Comparison of ENCODE assay signal across 12 cellular contexts in the genomic region with DNA sequence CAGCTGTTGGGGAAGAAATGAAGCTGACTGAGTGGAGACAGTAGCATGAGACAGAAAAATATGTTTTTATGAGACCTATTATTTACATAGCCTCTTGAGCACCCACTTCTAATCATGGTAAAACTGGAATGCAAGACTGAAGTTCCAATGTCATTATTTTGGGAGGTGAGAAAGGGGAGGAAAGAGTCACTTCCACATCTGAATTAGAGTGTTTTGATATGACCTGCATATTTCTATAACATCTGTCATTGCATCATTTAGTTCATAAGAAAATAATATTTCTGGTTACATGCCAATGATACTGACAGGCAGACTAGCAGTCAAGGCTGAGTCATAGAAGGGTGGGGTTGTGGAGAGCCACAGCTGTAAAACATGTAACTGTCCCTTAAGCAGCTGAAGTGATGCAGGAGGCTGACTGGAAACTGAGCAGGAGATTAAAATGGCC. TPM values are rescaled to one million over a fixed set of nuclear protein-coding genes. Genes with fewer than 3 reads are reported as not detected.
DNase-seq lines count a peak whose midpoint lies in the region; ATAC-seq lines count a peak whose summit lies in the region.
"Had no signal": no experiment of that assay in that cellular context is flagged by ENCODE, and none has a peak within 500 bp of the region (broad histone marks: within the 10 kb centered on the region; RNA-seq: fewer than 3 reads in every experiment).

No MANE protein-coding gene starts in this region.

- no peak overlapping the region for H3K4me3 Mint-ChIP-seq in activated T-helper 17 cell treated with anti-CD3 and anti-CD28 coated beads, Interleukin-2, amount 50 U/mL, for 72 hours
- H3K4me3 Mint-ChIP-seq: immature natural killer cell had no signal

- H3K27me3 Mint-ChIP-seq in activated T-helper 17 cell treated with anti-CD3 and anti-CD28 coated beads, Interleukin-2, amount 50 U/mL, for 72 hours, result no peaks in the 10 kb centered on the region

- no peaks in the 10 kb centered on the region for H3K4me1 Mint-ChIP-seq in activated T-helper 17 cell treated with anti-CD3 and anti-CD28 coated beads, Interleukin-2, amount 50 U/mL, for 72 hours
- H3K4me1 Mint-ChIP-seq: immature natural killer cell had no signal

- peak; percentile 74 for ATAC-seq in activated T-helper 17 cell treated with anti-CD3 and anti-CD28 coated beads, Interleukin-2, amount 50 U/mL, for 72 hours (replicated peaks)
- ATAC-seq in GM19324 (IDR thresholded peaks at IDR 0.05; ENCODE audit: low FRiP score, unreplicated experiment), result no peak

- no peaks in the 10 kb centered on the region for H3K9me3 Mint-ChIP-seq in activated T-helper 17 cell treated with anti-CD3 and anti-CD28 coated beads, Interleukin-2, amount 50 U/mL, for 72 hours
- H3K9me3 Mint-ChIP-seq: immature natural killer cell had no signal

- no peak overlapping the region for H3K27ac Mint-ChIP-seq in activated T-helper 17 cell treated with anti-CD3 and anti-CD28 coated beads, Interleukin-2, amount 50 U/mL, for 72 hours
- H3K27ac Mint-ChIP-seq: immature natural killer cell had no signal

- H3K36me3 Mint-ChIP-seq in activated T-helper 17 cell treated with anti-CD3 and anti-CD28 coated beads, Interleukin-2, amount 50 U/mL, for 72 hours (ENCODE audit: low read depth), result no peaks in the 10 kb centered on the region

- peak; percentile 83 for DNase-seq in AG08395 (ENCODE audit: low spot score)
- peak; percentile 75 for DNase-seq in HT-29 (ENCODE audit: low spot score)
- peak; percentile 84 for DNase-seq in iris pigment epithelial cell (ENCODE audit: low read depth)
- no peak for DNase-seq in NCI-H1694 (lab: John Stamatoyannopoulos, UW)
- no peak for DNase-seq in activated effector memory CD4-positive, alpha-beta T cell treated with anti-CD3 and anti-CD28 coated beads, Interleukin-2, amount 50 U/mL, for 16 hours
- DNase-seq in NCI-H146 treated with DMSO at 0.1 percent for 48 hours (lab: John Stamatoyannopoulos, UW; ENCODE audit: unreplicated experiment), result no peak
- DNase-seq: activated effector memory CD4-positive, alpha-beta T cell treated with Interleukin-2 at 50 U/mL for 16 hours; immature natural killer cell; NCI-H524; stimulated activated CD4-positive, alpha-beta T cell treated with anti-CD3 and anti-CD28 coated beads, Interleukin-2, amount 100 ng/mL, for 24 hours had no signal

RNA-seq across cellular contexts. Expression of gene NTN4, which starts 26.7 kb away (rescaled TPM):
- 17.1 and 18.1 TPM in 2 replicates for total RNA-seq in HT-29 (2014; rRNA removed; shearing (Covaris generic))
- under 1 TPM; 0.06 to 0.34 TPM for total RNA-seq in activated T-helper 17 cell treated with anti-CD3 and anti-CD28 coated beads, Interleukin-2, amount 50 U/mL, for 72 hours

Comparison
In these comparisons a context has a peak if more than half of its experiments do, and no peak if none do; other contexts are left out.
1. DNase-seq: peak in AG08395 (single experiment), HT-29 (single experiment) and iris pigment epithelial cell (single experiment); none in NCI-H1694 (single experiment), activated effector memory CD4-positive, alpha-beta T cell treated with anti-CD3 and anti-CD28 coated beads, Interleukin-2, amount 50 U/mL, for 16 hours (single experiment) and NCI-H146 treated with DMSO at 0.1 percent for 48 hours (single experiment).
2. RNA of gene NTN4, which starts 26.7 kb away (total RNA-seq): 17.1 to 18.1 TPM in HT-29; 0.06 to 0.34 TPM in activated T-helper 17 cell treated with anti-CD3 and anti-CD28 coated beads, Interleukin-2, amount 50 U/mL, for 72 hours; every median in the first group is over 10 times any median in the second.